In genomic region chr3:187739125-187739560, GRCh38 we compare ENCODE assay signal across 8 cellular contexts. TPM values are rescaled to one million over a fixed set of nuclear protein-coding genes. Genes with fewer than 3 reads are reported as not detected.
A peak's percentile ranks its signal among the peaks of the same experiment; 100 is the strongest.
DNase-seq lines count a peak whose midpoint lies in the region; ATAC-seq and TF ChIP-seq lines count a peak whose summit lies in the region.

No MANE protein-coding gene starts in this region.

- H3K36me3 ChIP-seq in SU-DHL-6 (ENCODE audit: low read length) (peaks cover 33% of the 10 kb centered on the region), tibial artery (peaks cover 6 to 9% (median 7%) of the 10 kb centered on the region in 3 donors)

- peaks cover 94% of the 10 kb centered on the region for H3F3A ChIP-seq in SU-DHL-6 (ENCODE audit: insufficient read depth)

- peak overlapping the region; percentile 97 for H3K4me2 ChIP-seq in SU-DHL-6 (ENCODE audit: low read depth, low read length, poor library complexity, severe bottlenecking)

- peaks cover 100% of the 10 kb centered on the region for H3K79me2 ChIP-seq in SU-DHL-6 (ENCODE audit: insufficient read depth, low read length)

- H3K9me3 ChIP-seq in SU-DHL-6 (ENCODE audit: insufficient read depth, low read length) = no peaks in the 10 kb centered on the region
- H3K9me3 ChIP-seq in tibial artery = no peaks in the 10 kb centered on the region

- H3K9ac ChIP-seq in SU-DHL-6 (ENCODE audit: low read length) = peak overlapping the region; percentile 99

- no peaks in the 10 kb centered on the region for H3K9me2 ChIP-seq in SU-DHL-6 (replicated peaks; ENCODE audit: insufficient read depth, low read length)

- TF ChIP-seq CTCF in SU-DHL-6 (IDR thresholded peaks at IDR 0.05; ENCODE audit: insufficient read depth, low read length, poor library complexity, severe bottlenecking) = no peak
- peak; percentile 8 for TF ChIP-seq CTCF in coronary artery (IDR thresholded peaks at IDR 0.05)
- no peak for TF ChIP-seq CTCF in tibial artery (IDR thresholded peaks at IDR 0.05)

- H3K27me3 ChIP-seq in SU-DHL-6 (ENCODE audit: low read length) = no peaks in the 10 kb centered on the region
- H3K27me3 ChIP-seq in tibial artery = no peaks in the 10 kb centered on the region

- H3K4me3 ChIP-seq in SU-DHL-6 (ENCODE audit: insufficient read depth, low read length, poor library complexity, severe bottlenecking) (peak overlapping the region; percentile 99), coronary artery (peak overlapping the region; percentile 84), tibial artery (peak overlapping the region; percentile 75 to 78)

- H4K20me1 ChIP-seq in SU-DHL-6 (ENCODE audit: low read depth, low read length) = peaks cover 13% of the 10 kb centered on the region

- ATAC-seq in HG03571 (IDR thresholded peaks at IDR 0.05; ENCODE audit: unreplicated experiment) = no peak

- no peak overlapping the region for H2AFZ ChIP-seq in SU-DHL-6 (ENCODE audit: low read depth, low read length, severe bottlenecking)

- intact Hi-C loops in tibial artery (cut with DNase I; ENCODE audit: low total_unique reads) = no loop called here

- H3K27ac ChIP-seq in SU-DHL-6 (ENCODE audit: low read depth, low read length) (peak overlapping the region; percentile 92), coronary artery (peak overlapping the region; percentile 96 to 99), tibial artery (peak overlapping the region; percentile 93 to 99)

- DNase-seq in COLO668 (lab: John Stamatoyannopoulos, UW; ENCODE audit: unreplicated experiment) (peak; percentile 50), coronary artery (ENCODE audit: low spot score) (peak; percentile 86), mucosa of gallbladder (ENCODE audit: low spot score) (peak; percentile 38), tibial artery (peak in 1 of 2 donors; percentile 78), NCI-H1436 (lab: John Stamatoyannopoulos, UW) (no peak), SKM-1 treated with dmso at 0.1 percent for 144 hours (lab: John Stamatoyannopoulos, UW; ENCODE audit: unreplicated experiment) (no peak)

- H3K4me1 ChIP-seq in tibial artery = peaks cover 0 to 41% (median 28%) of the 10 kb centered on the region in 4 donors

RNA-seq across cellular contexts. Expression of gene BCL6, which starts 6.1 kb away (rescaled TPM):
- total RNA-seq in mucosa of gallbladder = 79.4 TPM

RNA-seq across cellular contexts. Expression of gene RTP2, which starts 36.8 kb away (rescaled TPM):
- not detected for total RNA-seq in mucosa of gallbladder

Comparison
In these comparisons a context has a peak if more than half of its experiments do, and no peak if none do; other contexts are left out.
1. DNase-seq: peak in COLO668 (single experiment), coronary artery (single experiment) and mucosa of gallbladder (single experiment); none in NCI-H1436 (single experiment) and SKM-1 treated with dmso at 0.1 percent for 144 hours (single experiment).
2. Peak in every context shown above with its lines, with median percentiles within 50 percentile points of each other: H3K27ac ChIP-seq and H3K4me3 ChIP-seq.